9 cellular contexts compared by ENCODE assay signal in genomic region chr7:71735961-71736556, GRCh38.
DNase-seq lines count a peak whose midpoint lies in the region; ATAC-seq, FAIRE-seq and TF ChIP-seq lines count a peak whose summit lies in the region.
"Had no signal": no experiment of that assay in that cellular context is flagged by ENCODE, and none has a peak within 500 bp of the region (broad histone marks: within the 10 kb centered on the region; RNA-seq: fewer than 3 reads in every experiment).

No MANE protein-coding gene starts in this region.

- no peaks in the 10 kb centered on the region for H3K4me1 ChIP-seq in BE2C
- peaks cover 7 to 13% (median 8%) of the 10 kb centered on the region in 4 experiments for H3K4me1 ChIP-seq in H1 (replicated peaks in 1 of 4; ENCODE audit: control insufficient read depth in 3 of 4, insufficient read depth in 4 of 4, low read length in 3 of 4)
- H3K4me1 ChIP-seq in mesendoderm (ENCODE audit: control insufficient read depth, low read depth, low read length) = no peaks in the 10 kb centered on the region

- no peak for TF ChIP-seq EP300 in H1 (IDR thresholded peaks at IDR 0.05; ENCODE audit: borderline replicate concordance in 1 of 2, low read depth in 2 of 2, low read length in 2 of 2)

- peak overlapping the region; percentile 53; the same call in 1 of the 2 replicates for H2BK12ac ChIP-seq in H1 (ENCODE audit: low read depth, low read length)

- peak; percentile 100 for FAIRE-seq in H1 (lab: Jason Lieb, UNC)

- H3K4me3 ChIP-seq in BE2C (ENCODE audit: low read depth, low read length) = no peak overlapping the region
- no peak overlapping the region for H3K4me3 ChIP-seq in WI38 (ENCODE audit: low read depth, low read length)
- no peak overlapping the region for H3K4me3 ChIP-seq in H1 (ENCODE audit: extremely low read depth in 1 of 4, insufficient read depth in 2 of 4, low read depth in 3 of 4, low read length in 4 of 4)
- no peak overlapping the region for H3K4me3 ChIP-seq in mesendoderm (ENCODE audit: low read length)
- H3K4me3 ChIP-seq: skin epidermis had no signal

- H2BK5ac ChIP-seq in H1 (ENCODE audit: low read depth, low read length) (no peak overlapping the region), mesendoderm (ENCODE audit: low read length) (no peak overlapping the region)

- H3K4me2 ChIP-seq in H1 (ENCODE audit: insufficient read depth in 1 of 2, low read depth in 2 of 2, low read length in 2 of 2) (no peak overlapping the region), mesendoderm (ENCODE audit: low read length) (no peak overlapping the region)

- H3K27me3 ChIP-seq in BE2C (no peaks in the 10 kb centered on the region), H1 (replicated peaks in 1 of 4; ENCODE audit: control insufficient read depth in 3 of 4, extremely low read depth in 1 of 4, insufficient read depth in 3 of 4, low read length in 3 of 4) (no peaks in the 10 kb centered on the region), mesendoderm (ENCODE audit: insufficient read depth, low read length, poor library complexity) (no peaks in the 10 kb centered on the region)

- no peak for TF ChIP-seq POLR2A in H1 (IDR thresholded peaks at IDR 0.05; ENCODE audit: control extremely low read depth in 1 of 2, low read depth in 2 of 2, low read length in 2 of 2)

- peak; percentile 97 for TF ChIP-seq CTCF in BE2C (IDR thresholded peaks at IDR 0.05; ENCODE audit: low read depth, low read length)
- TF ChIP-seq CTCF in WI38 (IDR thresholded peaks at IDR 0.05; ENCODE audit: low read depth, low read length) = peak; percentile 69
- peak; percentile 68 to 97 (median 87) for TF ChIP-seq CTCF in H1 (IDR thresholded peaks at IDR 0.05; ENCODE audit: control extremely low read depth in 1 of 3, insufficient read depth in 1 of 3, low read depth in 1 of 3, low read length in 3 of 3)

- DNase-seq in BE2C (peak; percentile 64), NCI-H1694 (lab: John Stamatoyannopoulos, UW) (peak; percentile 74), H1 (ENCODE audit: low read depth in 1 of 2, low spot score in 2 of 2) (peak; percentile 43 to 91), mesendoderm (peak; percentile 90), stromal cell of bone marrow (ENCODE audit: low read depth) (peak; percentile 42)

- H2BK20ac ChIP-seq in H1 (ENCODE audit: low read length) = peak overlapping the region; percentile 95

- no peak overlapping the region for H3K18ac ChIP-seq in H1 (ENCODE audit: extremely low read depth, low read length)
- H3K18ac ChIP-seq in mesendoderm (ENCODE audit: low read length) = no peak overlapping the region

- H4K8ac ChIP-seq in H1 (ENCODE audit: extremely low read depth, insufficient read depth, low read length) (no peak overlapping the region), mesendoderm (ENCODE audit: low read depth, low read length) (no peak overlapping the region)

- no peaks in the 10 kb centered on the region for H3K36me3 ChIP-seq in BE2C
- H3K36me3 ChIP-seq in H1 (ENCODE audit: control insufficient read depth in 2 of 4, insufficient read depth in 4 of 4, low read length in 3 of 4) = no peaks in the 10 kb centered on the region
- no peaks in the 10 kb centered on the region for H3K36me3 ChIP-seq in mesendoderm (ENCODE audit: control insufficient read depth, insufficient read depth, low read length)

- no peaks in the 10 kb centered on the region for H4K20me1 ChIP-seq in H1 (replicated peaks in 1 of 2; ENCODE audit: control insufficient read depth in 1 of 2, insufficient read depth in 2 of 2, low read length in 2 of 2)

- H3K56ac ChIP-seq in H1 (replicated peaks; ENCODE audit: insufficient read length, low read depth, low read length) (no peak overlapping the region), mesendoderm (ENCODE audit: low read length) (no peak overlapping the region)

- peak overlapping the region; percentile 58 for H4K91ac ChIP-seq in H1 (replicated peaks; ENCODE audit: insufficient read length, low read length)

- H3K9me3 ChIP-seq in BE2C = no peaks in the 10 kb centered on the region
- H3K9me3 ChIP-seq in H1 (ENCODE audit: insufficient read depth in 2 of 2, low read depth in 1 of 2, low read length in 1 of 2) = no peaks in the 10 kb centered on the region; a peak in 1 of 4 replicates

- no peak overlapping the region for H2BK15ac ChIP-seq in H1 (ENCODE audit: low read length)
- H2BK15ac ChIP-seq in mesendoderm (replicated peaks; ENCODE audit: low read depth) = no peak overlapping the region

- no peak overlapping the region for H4K5ac ChIP-seq in H1 (ENCODE audit: insufficient read length, low read depth, low read length)
- H4K5ac ChIP-seq in mesendoderm (ENCODE audit: low read length) = no peak overlapping the region

- H2AK5ac ChIP-seq in H1 (ENCODE audit: low read depth, low read length) = no peak overlapping the region
- H2AK5ac ChIP-seq in mesendoderm (ENCODE audit: low read length) = no peak overlapping the region

- no peaks in the 10 kb centered on the region for H3K23me2 ChIP-seq in H1 (ENCODE audit: low read depth, low read length)

- 0 out of 2 replicates have a peak overlapping the region, but pooled peaks have one; percentile 6 for H2AFZ ChIP-seq in H1 (ENCODE audit: low read length)

- H3K79me2 ChIP-seq in H1 (ENCODE audit: control insufficient read depth in 1 of 2, insufficient read depth in 2 of 2, low read length in 2 of 2) (no peaks in the 10 kb centered on the region), mesendoderm (ENCODE audit: control insufficient read depth, insufficient read depth, low read length) (no peaks in the 10 kb centered on the region)

- H3K23ac ChIP-seq in H1 (ENCODE audit: insufficient read length) (no peak overlapping the region), mesendoderm (ENCODE audit: low read length) (no peak overlapping the region)

- no peak overlapping the region for H3K14ac ChIP-seq in H1 (ENCODE audit: insufficient read length)

- 45% methylated on average over 7 of the region's 7 CpGs; no CpG with 5 or more reads in 1 of the 2 experiments for WGBS in H1 (ENCODE audit: extremely low coverage in 1 of 2, insufficient coverage in 1 of 2, insufficient read length in 1 of 2, insufficient replicate concordance in 2 of 2, low coverage in 1 of 2, low lambda C conversion rate in 2 of 2, missing lambda C conversion rate in 1 of 2), 2 experiments
- no CpG with 5 or more reads among the region's 7 CpGs for WGBS in mesendoderm (ENCODE audit: extremely low coverage, insufficient coverage, low lambda C conversion rate)

- CTCF ChIA-PET in H1 (lab: Charles Lee; ENCODE audit: partially characterized antibody) = interaction anchor here (0.6 to 7.2 kb wide), 47 partner anchors 9 to 926 kb away, joined by 3 to 61 read pairs (median 4); no protein-coding TSS in a partner anchor

- peak; percentile 95 to 98 for TF ChIP-seq RAD21 in H1 (IDR thresholded peaks at IDR 0.05 in 1 of 2, conservative IDR thresholded peaks at IDR 0.05 in 1 of 2; ENCODE audit: low read depth in 2 of 2, low read length in 2 of 2)

- H3K79me1 ChIP-seq in H1 (ENCODE audit: low read depth, low read length) (no peaks in the 10 kb centered on the region), mesendoderm (ENCODE audit: low read length) (no peaks in the 10 kb centered on the region)

- H3K4ac ChIP-seq in H1 (replicated peaks; ENCODE audit: insufficient read length, low read depth, low read length) = no peak overlapping the region
- no peak overlapping the region for H3K4ac ChIP-seq in mesendoderm (ENCODE audit: low read depth, low read length)

- H2BK120ac ChIP-seq in H1 (replicated peaks; ENCODE audit: low read depth, low read length) (peak overlapping the region; percentile 5), mesendoderm (ENCODE audit: low read depth, low read length) (no peak overlapping the region)

- H3K9ac ChIP-seq in H1 (replicated peaks in 1 of 4; ENCODE audit: extremely low read depth in 1 of 4, low read depth in 3 of 4, low read length in 3 of 4) (no peak overlapping the region), mesendoderm (ENCODE audit: low read length) (no peak overlapping the region)

- POLR2A ChIA-PET in H1 (lab: Charles Lee; ENCODE audit: partially characterized antibody) = no interaction called here

- ATAC-seq in GM18511 (IDR thresholded peaks at IDR 0.05; ENCODE audit: unreplicated experiment) = peak; percentile 75
- no peak for ATAC-seq in GM19023 (IDR thresholded peaks at IDR 0.05; ENCODE audit: unreplicated experiment)

- H3K27ac ChIP-seq in H1 (ENCODE audit: low read depth, low read length) = no peak overlapping the region
- H3K27ac ChIP-seq in mesendoderm (ENCODE audit: low read depth, low read length) = no peak overlapping the region
- H3K27ac ChIP-seq: skin epidermis had no signal

TF ChIP-seq in H1, 55 proteins besides CTCF, POLR2A, EP300 and RAD21:
- TF ChIP-seq EGR1 (IDR thresholded peaks at IDR 0.05; ENCODE audit: borderline replicate concordance, low read depth, low read length) (no peak), KDM4A (IDR thresholded peaks at IDR 0.05; ENCODE audit: low read depth, low read length, severe bottlenecking) (no peak), POLR2AphosphoS5 (IDR thresholded peaks at IDR 0.05; ENCODE audit: low read depth, low read length) (no peak), ASH2L (IDR thresholded peaks at IDR 0.05; ENCODE audit: low read length) (peak; percentile 29), HDAC6 (IDR thresholded peaks at IDR 0.05; ENCODE audit: low read depth, low read length) (no peak), TEAD4 (IDR thresholded peaks at IDR 0.05; ENCODE audit: low read depth, low read length) (peak; percentile 54; the same call in 1 of the 2 replicates), SAP30 (IDR thresholded peaks at IDR 0.05; ENCODE audit: insufficient read depth, insufficient replicate concordance, low read length) (no peak), KDM1A (IDR thresholded peaks at IDR 0.05; ENCODE audit: borderline replicate concordance, low read length) (no peak), CREB1 (IDR thresholded peaks at IDR 0.05) (peak; percentile 36; the same call in 1 of the 2 replicates), SP1 (IDR thresholded peaks at IDR 0.05; ENCODE audit: low read depth, low read length) (no peak), ATF2 (IDR thresholded peaks at IDR 0.05; ENCODE audit: low read length) (no peak), TAF1 (IDR thresholded peaks at IDR 0.05; ENCODE audit: low read depth, low read length) (no peak), SP4 (IDR thresholded peaks at IDR 0.05; ENCODE audit: low read length) (no peak)
